Comparison of ENCODE assay signal across 8 cellular contexts in genomic region chr1:87330201-87330953, GRCh38. TPM values are rescaled to one million over a fixed set of nuclear protein-coding genes. Genes with fewer than 3 reads are reported as not detected.
DNase-seq lines count a peak whose midpoint lies in the region; ATAC-seq and TF ChIP-seq lines count a peak whose summit lies in the region.

No MANE protein-coding gene starts in this region.

- peaks cover 21% of the 10 kb centered on the region; the same call in 1 of the 2 replicates for H4K20me1 ChIP-seq in OCI-LY7 (ENCODE audit: insufficient read depth, low read length)

- POLR2A ChIA-PET in OCI-LY7 (lab: Charles Lee): interaction anchor here (0.5 to 1.3 kb wide), 10 partner anchors 10 to 834 kb away, joined by 3 to 8 read pairs (median 3); no protein-coding TSS in a partner anchor

- H3K27ac ChIP-seq in OCI-LY7 (ENCODE audit: low read depth, low read length, poor library complexity, severe bottlenecking): no peak overlapping the region

- H2AFZ ChIP-seq in OCI-LY7 (ENCODE audit: low read length): no peak overlapping the region

- no peaks in the 10 kb centered on the region for H3K9me3 Mint-ChIP-seq in stimulated activated naive CD8-positive, alpha-beta T cell treated with anti-CD3 and anti-CD28 coated beads, Interleukin-15, Interleukin-2, amounts not matched to agents 100 ng/mL and 50 ng/mL, for 24 hours
- no peaks in the 10 kb centered on the region for H3K9me3 Mint-ChIP-seq in stimulated activated naive B cell treated with anti-CD40 and anti-IgM and Interleukin-4, amounts not matched to agents 10 μg/mL and 1 μg/mL and 100 μg/mL, for 72 hours

- CTCF ChIA-PET in OCI-LY7 (lab: Charles Lee; ENCODE audit: unreplicated experiment): no interaction called here

- intact Hi-C loops in OCI-LY7 (cut with micrococcal nuclease; ENCODE audit: unreplicated experiment): loop anchor here (10.0 kb wide), 1 partner anchor 1554 kb away; no protein-coding TSS in a partner anchor

- H3K4me3 ChIP-seq in OCI-LY7 (ENCODE audit: low read depth, low read length, poor library complexity, severe bottlenecking): peak overlapping the region; percentile 75
- H3K4me3 ChIP-seq in kidney epithelial cell (ENCODE audit: low read depth, low read length): peak overlapping the region; percentile 88

- peaks cover 60% of the 10 kb centered on the region for H3K4me1 Mint-ChIP-seq in stimulated activated naive CD8-positive, alpha-beta T cell treated with anti-CD3 and anti-CD28 coated beads, Interleukin-15, Interleukin-2, amounts not matched to agents 100 ng/mL and 50 ng/mL, for 24 hours (ENCODE audit: low read depth)
- peaks cover 33 to 60% of the 10 kb centered on the region in 2 donors for H3K4me1 Mint-ChIP-seq in stimulated activated naive B cell treated with anti-CD40 and anti-IgM and Interleukin-4, amounts not matched to agents 10 μg/mL and 1 μg/mL and 100 μg/mL, for 72 hours

- DNase-seq in stimulated activated naive CD8-positive, alpha-beta T cell treated with anti-CD3 and anti-CD28 coated beads, Interleukin-15, Interleukin-2, amounts not matched to agents 100 U/mL and 50 U/mL, for 24 hours: no peak
- no peak for DNase-seq in OCI-LY7 (ENCODE audit: low spot score)
- peak; percentile 26 for DNase-seq in central memory CD4-positive, alpha-beta T cell
- DNase-seq in kidney epithelial cell (ENCODE audit: low read depth): no peak
- DNase-seq in stimulated activated naive B cell treated with anti-CD40 and anti-IgM and Interleukin-4, amounts not matched to agents 10 μg/mL and 1 μg/mL and 100 μg/mL, for 72 hours: no peak

- H3K36me3 ChIP-seq in OCI-LY7 (ENCODE audit: insufficient read depth, low read length): peaks cover 8% of the 10 kb centered on the region; the same call in 1 of the 2 replicates
- no peaks in the 10 kb centered on the region for H3K36me3 ChIP-seq in kidney epithelial cell (ENCODE audit: control insufficient read depth, insufficient read depth, low read length)

- H3K27me3 Mint-ChIP-seq in stimulated activated naive CD8-positive, alpha-beta T cell treated with anti-CD3 and anti-CD28 coated beads, Interleukin-15, Interleukin-2, amounts not matched to agents 100 ng/mL and 50 ng/mL, for 24 hours: no peaks in the 10 kb centered on the region
- H3K27me3 Mint-ChIP-seq in stimulated activated naive B cell treated with anti-CD40 and anti-IgM and Interleukin-4, amounts not matched to agents 10 μg/mL and 1 μg/mL and 100 μg/mL, for 72 hours: no peaks in the 10 kb centered on the region

- TF ChIP-seq CTCF in OCI-LY7 (conservative IDR thresholded peaks at IDR 0.05; ENCODE audit: low read length) (no peak), kidney epithelial cell (IDR thresholded peaks at IDR 0.05; ENCODE audit: insufficient read depth, low read length, poor library complexity, severe bottlenecking) (no peak)

- no peak for ATAC-seq in stimulated activated naive CD8-positive, alpha-beta T cell treated with anti-CD3 and anti-CD28 coated beads, Interleukin-15, Interleukin-2, amounts not matched to agents 100 U/mL and 50 U/mL, for 24 hours
- ATAC-seq in stimulated activated naive B cell treated with anti-CD40 and anti-IgM and Interleukin-4, amounts not matched to agents 10 μg/mL and 1 μg/mL and 100 μg/mL, for 72 hours (replicated peaks): no peak
- ATAC-seq in HG02678 (IDR thresholded peaks at IDR 0.05; ENCODE audit: unreplicated experiment) (no peak), HG03571 (IDR thresholded peaks at IDR 0.05; ENCODE audit: unreplicated experiment) (no peak)

- H3K4me2 ChIP-seq in OCI-LY7 (ENCODE audit: low read length): peak overlapping the region; percentile 95

- H3K27ac Mint-ChIP-seq in stimulated activated naive CD8-positive, alpha-beta T cell treated with anti-CD3 and anti-CD28 coated beads, Interleukin-15, Interleukin-2, amounts not matched to agents 100 ng/mL and 50 ng/mL, for 24 hours: peak overlapping the region; percentile 67
- peak overlapping the region; percentile 65 for H3K27ac Mint-ChIP-seq in stimulated activated naive B cell treated with anti-CD40 and anti-IgM and Interleukin-4, amounts not matched to agents 10 μg/mL and 1 μg/mL and 100 μg/mL, for 72 hours

- H3K4me3 Mint-ChIP-seq in stimulated activated naive CD8-positive, alpha-beta T cell treated with anti-CD3 and anti-CD28 coated beads, Interleukin-15, Interleukin-2, amounts not matched to agents 100 ng/mL and 50 ng/mL, for 24 hours: peak overlapping the region; percentile 84
- H3K4me3 Mint-ChIP-seq in stimulated activated naive B cell treated with anti-CD40 and anti-IgM and Interleukin-4, amounts not matched to agents 10 μg/mL and 1 μg/mL and 100 μg/mL, for 72 hours: peak overlapping the region; percentile 92 to 95

- peaks cover 11% of the 10 kb centered on the region for H3K36me3 Mint-ChIP-seq in stimulated activated naive CD8-positive, alpha-beta T cell treated with anti-CD3 and anti-CD28 coated beads, Interleukin-15, Interleukin-2, amounts not matched to agents 100 ng/mL and 50 ng/mL, for 24 hours (ENCODE audit: low read depth)
- H3K36me3 Mint-ChIP-seq in stimulated activated naive B cell treated with anti-CD40 and anti-IgM and Interleukin-4, amounts not matched to agents 10 μg/mL and 1 μg/mL and 100 μg/mL, for 72 hours: peaks cover 5% of the 10 kb centered on the region in 2 donors

- no peaks in the 10 kb centered on the region for H3K9me3 ChIP-seq in OCI-LY7 (ENCODE audit: low read length)

- H3K9me2 ChIP-seq in OCI-LY7 (ENCODE audit: insufficient read depth, low read length): no peaks in the 10 kb centered on the region

- H3K79me2 ChIP-seq in OCI-LY7 (ENCODE audit: insufficient read depth, low read depth, low read length): no peaks in the 10 kb centered on the region

- peaks cover 41% of the 10 kb centered on the region for H3K4me1 ChIP-seq in OCI-LY7 (ENCODE audit: insufficient read depth, low read length, poor library complexity, severe bottlenecking)

- BruUV-seq in OCI-LY7 (replicated peaks; lab: Mats Ljungman, UMichigan): no TSS peak

- no peaks in the 10 kb centered on the region for H3K27me3 ChIP-seq in kidney epithelial cell (ENCODE audit: control insufficient read depth, insufficient read depth, low read length)

RNA-seq across cellular contexts. Expression of gene LMO4, which starts 1.7 kb away (rescaled TPM):
- 14.5 and 19.9 TPM in 2 replicates for total RNA-seq in OCI-LY7 (2014; rRNA removed; shearing (Covaris generic))
- total RNA-seq in OCI-LY7 (2022) (35.8 and 51.2 TPM in 2 replicates), kidney epithelial cell (38.7 and 43.5 TPM in 2 replicates)
